24 cellular contexts compared by ENCODE assay signal in genomic region chr12:130957304-130957621, GRCh38. TPM values are rescaled to one million over a fixed set of nuclear protein-coding genes. Genes with fewer than 3 reads are reported as not detected.
"Had no signal": no experiment of that assay in that cellular context is flagged by ENCODE, and none has a peak within 500 bp of the region (broad histone marks: within the 10 kb centered on the region; RNA-seq: fewer than 3 reads in every experiment).

No MANE protein-coding gene starts in this region.

- DNase-seq: IMR-90, Kasumi-1, MM.1S, NCI-H1092 treated with DMSO at 0.1 percent for 48 hours, NCI-H1436, NCI-H187, NCI-H2029, NCI-H2081 treated with DMSO at 0.1 percent for 48 hours, NCI-H2171, NCI-H226, NCI-H446, NCI-H510A, NCI-H524 treated with DMSO at 0.1 percent for 48 hours, NCI-H69, NCI-H774, PC-3, SHP77, SK-N-SH, SW 1271 had no signal

- H3K4me2 ChIP-seq: KMS-11, SK-N-SH had no signal

- ATAC-seq: Panc1, PC-3 had no signal

- H3K9ac ChIP-seq: KMS-11, SK-N-SH had no signal

- H3K27ac ChIP-seq: KMS-11, RWPE1 had no signal

- H3K9me3 ChIP-seq: SK-N-SH had no signal

RNA-seq across cellular contexts. Expression of gene ADGRD1, which starts 3.6 kb away (rescaled TPM):
- total RNA-seq: HT-29, IMR-90, M059J had no signal
- polyA plus RNA-seq: IMR-90, SK-N-SH had no signal
